Comparison of ENCODE assay signal across 1 cellular context in genomic region chr3:71542548-71543370, GRCh38.
TF ChIP-seq lines count a peak whose summit lies in the region.

No MANE protein-coding gene starts in this region.

TF ChIP-seq in K562, 482 proteins besides CTCF, POLR2A, EP300 and RAD21 (continued from another document and continues in another):
- peak; percentile 38; the same call in 1 of the 2 replicates for TF ChIP-seq ZBTB40 (IDR thresholded peaks at IDR 0.05)
- no peak for TF ChIP-seq ZBTB40 (CRISPR knock-in tag; IDR thresholded peaks at IDR 0.05)
- peak; percentile 13; the same call in 1 of the 2 replicates for TF ChIP-seq SPI1 (IDR thresholded peaks at IDR 0.05; ENCODE audit: borderline replicate concordance, low read depth, low read length)
- 0 out of 2 replicates have a peak, but pooled peaks have one; percentile 21 for TF ChIP-seq SOX6 (IDR thresholded peaks at IDR 0.05)
- TF ChIP-seq ZC3H8 (IDR thresholded peaks at IDR 0.05): no peak
- peak; percentile 57 for TF ChIP-seq ARID1B (IDR thresholded peaks at IDR 0.05)
- TF ChIP-seq PURB (CRISPR knock-in tag; IDR thresholded peaks at IDR 0.05; ENCODE audit: low read depth): no peak
- TF ChIP-seq CBFA2T2 (conservative IDR thresholded peaks at IDR 0.05): 0 out of 2 replicates have a peak, but pooled peaks have one; percentile 23
- no peak for TF ChIP-seq ELF2 (CRISPR knock-in tag; IDR thresholded peaks at IDR 0.05)
- TF ChIP-seq MLX (CRISPR knock-in tag; conservative IDR thresholded peaks at IDR 0.05): no peak
- no peak for TF ChIP-seq TAF15 (IDR thresholded peaks at IDR 0.05; ENCODE audit: low read depth, low read length)
- no peak for TF ChIP-seq NCOA1 (IDR thresholded peaks at IDR 0.05; ENCODE audit: low read depth)
- TF ChIP-seq CREB1 (IDR thresholded peaks at IDR 0.05): no peak
- TF ChIP-seq CREB1 (CRISPR knock-in tag; IDR thresholded peaks at IDR 0.05): peak; percentile 22; the same call in 1 of the 2 replicates
- TF ChIP-seq DPF2 (IDR thresholded peaks at IDR 0.05): 0 out of 2 replicates have a peak, but pooled peaks have one; percentile 26
- TF ChIP-seq ZNF395 (CRISPR knock-in tag; IDR thresholded peaks at IDR 0.05): 0 out of 2 replicates have a peak, but pooled peaks have one; percentile 52
- no peak for TF ChIP-seq TEAD4 (IDR thresholded peaks at IDR 0.05; ENCODE audit: low read length)
- no peak for TF ChIP-seq TEAD4 (CRISPR knock-in tag; IDR thresholded peaks at IDR 0.05; ENCODE audit: borderline replicate concordance)
- no peak for TF ChIP-seq SMAD1 (IDR thresholded peaks at IDR 0.05; ENCODE audit: low read depth, low read length, partially characterized antibody)
- no peak for TF ChIP-seq ZNF184 (CRISPR knock-in tag; IDR thresholded peaks at IDR 0.05)
- TF ChIP-seq JUN (IDR thresholded peaks at IDR 0.05; ENCODE audit: borderline replicate concordance, low read depth, low read length): no peak; the same call in 1 of the 2 replicates
- peak; percentile 68; the same call in 1 of the 2 replicates for TF ChIP-seq JUN (CRISPR knock-in tag; IDR thresholded peaks at IDR 0.05; ENCODE audit: borderline replicate concordance)
- peak; percentile 61; the same call in 1 of the 2 replicates for TF ChIP-seq CREM (IDR thresholded peaks at IDR 0.05; ENCODE audit: low read depth)
- peak; percentile 62 for TF ChIP-seq NEUROD1 (IDR thresholded peaks at IDR 0.05; ENCODE audit: borderline replicate concordance, low read depth, low read length, partially characterized antibody)
- no peak for TF ChIP-seq RBBP5 (IDR thresholded peaks at IDR 0.05; ENCODE audit: borderline replicate concordance, insufficient read depth, low read length, poor library complexity, severe bottlenecking)
- peak; percentile 95 for TF ChIP-seq MEF2D (tag; conservative IDR thresholded peaks at IDR 0.05; ENCODE audit: low read depth)
- TF ChIP-seq ZNF324 (CRISPR knock-in tag; IDR thresholded peaks at IDR 0.05): no peak
- peak; percentile 24; the same call in 1 of the 2 replicates for TF ChIP-seq VEZF1 (CRISPR knock-in tag; IDR thresholded peaks at IDR 0.05)
- TF ChIP-seq, protein P1, sequence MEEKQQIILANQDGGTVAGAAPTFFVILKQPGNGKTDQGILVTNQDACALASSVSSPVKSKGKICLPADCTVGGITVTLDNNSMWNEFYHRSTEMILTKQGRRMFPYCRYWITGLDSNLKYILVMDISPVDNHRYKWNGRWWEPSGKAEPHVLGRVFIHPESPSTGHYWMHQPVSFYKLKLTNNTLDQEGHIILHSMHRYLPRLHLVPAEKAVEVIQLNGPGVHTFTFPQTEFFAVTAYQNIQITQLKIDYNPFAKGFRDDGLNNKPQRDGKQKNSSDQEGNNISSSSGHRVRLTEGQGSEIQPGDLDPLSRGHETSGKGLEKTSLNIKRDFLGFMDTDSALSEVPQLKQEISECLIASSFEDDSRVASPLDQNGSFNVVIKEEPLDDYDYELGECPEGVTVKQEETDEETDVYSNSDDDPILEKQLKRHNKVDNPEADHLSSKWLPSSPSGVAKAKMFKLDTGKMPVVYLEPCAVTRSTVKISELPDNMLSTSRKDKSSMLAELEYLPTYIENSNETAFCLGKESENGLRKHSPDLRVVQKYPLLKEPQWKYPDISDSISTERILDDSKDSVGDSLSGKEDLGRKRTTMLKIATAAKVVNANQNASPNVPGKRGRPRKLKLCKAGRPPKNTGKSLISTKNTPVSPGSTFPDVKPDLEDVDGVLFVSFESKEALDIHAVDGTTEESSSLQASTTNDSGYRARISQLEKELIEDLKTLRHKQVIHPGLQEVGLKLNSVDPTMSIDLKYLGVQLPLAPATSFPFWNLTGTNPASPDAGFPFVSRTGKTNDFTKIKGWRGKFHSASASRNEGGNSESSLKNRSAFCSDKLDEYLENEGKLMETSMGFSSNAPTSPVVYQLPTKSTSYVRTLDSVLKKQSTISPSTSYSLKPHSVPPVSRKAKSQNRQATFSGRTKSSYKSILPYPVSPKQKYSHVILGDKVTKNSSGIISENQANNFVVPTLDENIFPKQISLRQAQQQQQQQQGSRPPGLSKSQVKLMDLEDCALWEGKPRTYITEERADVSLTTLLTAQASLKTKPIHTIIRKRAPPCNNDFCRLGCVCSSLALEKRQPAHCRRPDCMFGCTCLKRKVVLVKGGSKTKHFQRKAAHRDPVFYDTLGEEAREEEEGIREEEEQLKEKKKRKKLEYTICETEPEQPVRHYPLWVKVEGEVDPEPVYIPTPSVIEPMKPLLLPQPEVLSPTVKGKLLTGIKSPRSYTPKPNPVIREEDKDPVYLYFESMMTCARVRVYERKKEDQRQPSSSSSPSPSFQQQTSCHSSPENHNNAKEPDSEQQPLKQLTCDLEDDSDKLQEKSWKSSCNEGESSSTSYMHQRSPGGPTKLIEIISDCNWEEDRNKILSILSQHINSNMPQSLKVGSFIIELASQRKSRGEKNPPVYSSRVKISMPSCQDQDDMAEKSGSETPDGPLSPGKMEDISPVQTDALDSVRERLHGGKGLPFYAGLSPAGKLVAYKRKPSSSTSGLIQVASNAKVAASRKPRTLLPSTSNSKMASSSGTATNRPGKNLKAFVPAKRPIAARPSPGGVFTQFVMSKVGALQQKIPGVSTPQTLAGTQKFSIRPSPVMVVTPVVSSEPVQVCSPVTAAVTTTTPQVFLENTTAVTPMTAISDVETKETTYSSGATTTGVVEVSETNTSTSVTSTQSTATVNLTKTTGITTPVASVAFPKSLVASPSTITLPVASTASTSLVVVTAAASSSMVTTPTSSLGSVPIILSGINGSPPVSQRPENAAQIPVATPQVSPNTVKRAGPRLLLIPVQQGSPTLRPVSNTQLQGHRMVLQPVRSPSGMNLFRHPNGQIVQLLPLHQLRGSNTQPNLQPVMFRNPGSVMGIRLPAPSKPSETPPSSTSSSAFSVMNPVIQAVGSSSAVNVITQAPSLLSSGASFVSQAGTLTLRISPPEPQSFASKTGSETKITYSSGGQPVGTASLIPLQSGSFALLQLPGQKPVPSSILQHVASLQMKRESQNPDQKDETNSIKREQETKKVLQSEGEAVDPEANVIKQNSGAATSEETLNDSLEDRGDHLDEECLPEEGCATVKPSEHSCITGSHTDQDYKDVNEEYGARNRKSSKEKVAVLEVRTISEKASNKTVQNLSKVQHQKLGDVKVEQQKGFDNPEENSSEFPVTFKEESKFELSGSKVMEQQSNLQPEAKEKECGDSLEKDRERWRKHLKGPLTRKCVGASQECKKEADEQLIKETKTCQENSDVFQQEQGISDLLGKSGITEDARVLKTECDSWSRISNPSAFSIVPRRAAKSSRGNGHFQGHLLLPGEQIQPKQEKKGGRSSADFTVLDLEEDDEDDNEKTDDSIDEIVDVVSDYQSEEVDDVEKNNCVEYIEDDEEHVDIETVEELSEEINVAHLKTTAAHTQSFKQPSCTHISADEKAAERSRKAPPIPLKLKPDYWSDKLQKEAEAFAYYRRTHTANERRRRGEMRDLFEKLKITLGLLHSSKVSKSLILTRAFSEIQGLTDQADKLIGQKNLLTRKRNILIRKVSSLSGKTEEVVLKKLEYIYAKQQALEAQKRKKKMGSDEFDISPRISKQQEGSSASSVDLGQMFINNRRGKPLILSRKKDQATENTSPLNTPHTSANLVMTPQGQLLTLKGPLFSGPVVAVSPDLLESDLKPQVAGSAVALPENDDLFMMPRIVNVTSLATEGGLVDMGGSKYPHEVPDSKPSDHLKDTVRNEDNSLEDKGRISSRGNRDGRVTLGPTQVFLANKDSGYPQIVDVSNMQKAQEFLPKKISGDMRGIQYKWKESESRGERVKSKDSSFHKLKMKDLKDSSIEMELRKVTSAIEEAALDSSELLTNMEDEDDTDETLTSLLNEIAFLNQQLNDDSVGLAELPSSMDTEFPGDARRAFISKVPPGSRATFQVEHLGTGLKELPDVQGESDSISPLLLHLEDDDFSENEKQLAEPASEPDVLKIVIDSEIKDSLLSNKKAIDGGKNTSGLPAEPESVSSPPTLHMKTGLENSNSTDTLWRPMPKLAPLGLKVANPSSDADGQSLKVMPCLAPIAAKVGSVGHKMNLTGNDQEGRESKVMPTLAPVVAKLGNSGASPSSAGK (IDR thresholded peaks at IDR 0.05): peak; percentile 38; the same call in 1 of the 2 replicates
- TF ChIP-seq CBX2 (IDR thresholded peaks at IDR 0.05; ENCODE audit: insufficient read depth, low read length, poor library complexity, severe bottlenecking): no peak
- TF ChIP-seq ZFP1 (CRISPR knock-in tag; IDR thresholded peaks at IDR 0.05): no peak
- TF ChIP-seq CEBPG (CRISPR knock-in tag; IDR thresholded peaks at IDR 0.05): 0 out of 2 replicates have a peak, but pooled peaks have one; percentile 7
- TF ChIP-seq CEBPG (tag; conservative IDR thresholded peaks at IDR 0.05 in 1 of 2, IDR thresholded peaks at IDR 0.05 in 1 of 2): peak; percentile 48 to 54; a peak in 2 of 4 replicates
- TF ChIP-seq MAZ (CRISPR knock-in tag; conservative IDR thresholded peaks at IDR 0.05 in 1 of 2, IDR thresholded peaks at IDR 0.05 in 1 of 2): 0 out of 4 replicates have a peak, but pooled peaks of 1 of the 2 experiments have one; percentile 21
- no peak for TF ChIP-seq CHD4 (IDR thresholded peaks at IDR 0.05; ENCODE audit: insufficient read depth, insufficient replicate concordance, low read depth, low read length, poor library complexity, severe bottlenecking)
